Comparison of ENCODE assay signal across 8 cellular contexts in the genomic region with DNA sequence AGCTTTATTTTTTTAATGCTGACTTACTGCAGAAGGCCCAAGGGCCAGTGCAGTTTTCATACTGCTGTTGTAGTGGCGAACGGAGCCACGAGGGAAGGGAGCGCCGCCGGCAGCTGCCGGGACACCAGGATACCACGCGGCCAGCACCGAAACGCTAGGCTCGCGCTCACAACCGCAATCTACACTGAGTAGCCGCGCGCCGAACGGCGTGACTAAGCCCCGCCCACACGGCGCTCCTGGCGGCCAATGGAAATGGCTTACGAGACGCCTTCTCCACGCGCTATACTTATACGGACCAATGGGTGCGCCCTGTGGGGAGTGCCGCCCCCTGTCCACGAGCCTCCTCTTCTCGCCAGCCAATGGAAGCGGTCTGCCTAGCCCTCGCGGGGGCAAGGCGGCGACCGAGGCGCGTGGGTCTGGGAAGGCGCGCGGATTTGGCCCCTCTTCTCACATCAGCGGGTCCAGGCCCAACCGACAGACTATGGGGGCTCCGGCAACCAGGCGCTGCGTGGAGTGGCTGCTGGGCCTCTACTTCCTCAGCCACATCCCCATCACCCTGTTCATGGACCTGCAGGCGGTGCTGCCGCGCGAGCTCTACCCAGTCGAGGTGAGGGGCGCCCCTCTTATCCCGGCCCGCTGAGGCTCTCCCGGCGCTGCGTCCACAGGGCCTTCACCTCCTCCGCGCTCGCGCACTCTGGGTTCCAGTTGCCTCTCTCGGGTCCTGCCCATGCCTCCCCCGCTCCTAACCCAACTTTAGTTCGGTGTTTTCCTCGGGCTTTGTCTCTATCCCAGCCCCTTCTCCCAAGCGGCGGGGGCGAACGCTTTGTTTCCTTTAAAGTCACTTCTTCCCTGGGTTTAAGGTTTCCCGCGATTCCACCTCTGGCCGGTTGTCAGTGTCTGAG. TPM values are rescaled to one million over a fixed set of nuclear protein-coding genes. Genes with fewer than 3 reads are reported as not detected.
A peak's percentile ranks its signal among the peaks of the same experiment; 100 is the strongest.
DNase-seq lines count a peak whose midpoint lies in the region; ATAC-seq, FAIRE-seq and TF ChIP-seq lines count a peak whose summit lies in the region.

A gene (plus strand): TSS at position 442 of the 902 bp plus-strand sequence. CDS start 40 bp downstream, at position 482.

- intact Hi-C loops in Right ventricle myocardium superior (cut with DNase I): no loop called here

- POLR2A ChIA-PET in activated naive CD8-positive, alpha-beta T cell treated with anti-CD3 and anti-CD28 coated beads, Interleukin-2, amount 10 ng/mL, durations not matched to agents 7 days and 5 days (lab: Charles Lee): interaction anchor here (0.7 to 3.6 kb wide), 4 partner anchors 14 to 278 kb away, joined by 3 to 24 read pairs (median 12); a partner anchor contains a TSS

- H2AFZ ChIP-seq in parathyroid adenoma: peak within 1 kb of the TSS; percentile 93

- H3K9ac ChIP-seq in parathyroid adenoma: no peak within 1 kb of the TSS

- peak within 1 kb of the TSS; percentile 60 for H3K4me3 ChIP-seq in parathyroid adenoma (ENCODE audit: low read depth, low read length)
- peak within 1 kb of the TSS; percentile 38 to 77 (median 52) for H3K4me3 ChIP-seq in tibial nerve

- H3K4me3 Mint-ChIP-seq in activated naive CD8-positive, alpha-beta T cell treated with anti-CD3 and anti-CD28 coated beads, Interleukin-2, amount 10 ng/mL, durations not matched to agents 7 days and 5 days: peak within 1 kb of the TSS; percentile 84

- no peaks in the 10 kb centered on the region for H3K27me3 Mint-ChIP-seq in activated naive CD8-positive, alpha-beta T cell treated with anti-CD3 and anti-CD28 coated beads, Interleukin-2, amount 10 ng/mL, durations not matched to agents 7 days and 5 days

- peak; percentile 71; the same call in 1 of the 2 replicates for TF ChIP-seq POLR2A in GM12891 (IDR thresholded peaks at IDR 0.05; ENCODE audit: low read depth, low read length)
- peak in 1 of 2 donors; percentile 68 for TF ChIP-seq POLR2A in tibial nerve (IDR thresholded peaks at IDR 0.05)

- no peaks in the 10 kb centered on the region for H3K36me3 ChIP-seq in parathyroid adenoma (ENCODE audit: control insufficient read depth, insufficient read depth, low read length)
- H3K36me3 ChIP-seq in tibial nerve: no peaks in the 10 kb centered on the region

- H3K4me1 ChIP-seq in parathyroid adenoma (no peaks in the 10 kb centered on the region), tibial nerve (peaks cover 0 to 19% (median 15%) of the 10 kb centered on the region in 4 donors)

- H3K36me3 Mint-ChIP-seq in activated naive CD8-positive, alpha-beta T cell treated with anti-CD3 and anti-CD28 coated beads, Interleukin-2, amount 10 ng/mL, durations not matched to agents 7 days and 5 days: peaks cover 3% of the 10 kb centered on the region

- H3K27me3 ChIP-seq in parathyroid adenoma (ENCODE audit: control insufficient read depth, insufficient read depth, low read length): no peaks in the 10 kb centered on the region
- H3K27me3 ChIP-seq in tibial nerve: no peaks in the 10 kb centered on the region

- H3K27ac ChIP-seq in parathyroid adenoma (no peak within 1 kb of the TSS), tibial nerve (peak within 1 kb of the TSS; percentile 14 to 81 (median 64))

- no peaks in the 10 kb centered on the region for H3K9me3 Mint-ChIP-seq in activated naive CD8-positive, alpha-beta T cell treated with anti-CD3 and anti-CD28 coated beads, Interleukin-2, amount 10 ng/mL, durations not matched to agents 7 days and 5 days

- peak within 1 kb of the TSS; percentile 95 for H3K4me2 ChIP-seq in parathyroid adenoma (ENCODE audit: low read length)

- peak; percentile 31 to 75 for TF ChIP-seq EP300 in tibial nerve (IDR thresholded peaks at IDR 0.05)

- peak within 1 kb of the TSS; percentile 86 for H3K27ac Mint-ChIP-seq in activated naive CD8-positive, alpha-beta T cell treated with anti-CD3 and anti-CD28 coated beads, Interleukin-2, amount 10 ng/mL, durations not matched to agents 7 days and 5 days

- peak; percentile 97 for FAIRE-seq in GM12891 (lab: Jason Lieb, UNC)

- H3K4me1 Mint-ChIP-seq in activated naive CD8-positive, alpha-beta T cell treated with anti-CD3 and anti-CD28 coated beads, Interleukin-2, amount 10 ng/mL, durations not matched to agents 7 days and 5 days: peaks cover 32% of the 10 kb centered on the region

- WGBS in tibial nerve, 2 donors: 0 to 1% methylated on average over 37 to 75 of the region's 75 CpGs

- ATAC-seq in HG02798 (IDR thresholded peaks at IDR 0.05; ENCODE audit: poor library complexity, unreplicated experiment) (peak; percentile 99), Right ventricle myocardium superior (ENCODE audit: poor library complexity) (peak; percentile 100)
- ATAC-seq in activated naive CD8-positive, alpha-beta T cell treated with anti-CD3 and anti-CD28 coated beads, Interleukin-2, amount 10 ng/mL, durations not matched to agents 7 days and 5 days (ENCODE audit: low read depth): peak; percentile 99

- DNase-seq in GM12891 (ENCODE audit: insufficient read length, low spot score) (peak; percentile 93), NCI-H1417 treated with DMSO at 0.1 percent for 48 hours (lab: John Stamatoyannopoulos, UW) (peak; percentile 94), SW 1271 (lab: John Stamatoyannopoulos, UW) (peak; percentile 96 to 98), Right ventricle myocardium superior (peak; percentile 98), tibial nerve (ENCODE audit: low spot score in 2 of 2) (peak; percentile 90 to 93)
- DNase-seq in activated naive CD8-positive, alpha-beta T cell treated with anti-CD3 and anti-CD28 coated beads, Interleukin-2, amount 10 ng/mL, durations not matched to agents 7 days and 5 days: peak; percentile 95

- H3K79me2 ChIP-seq in parathyroid adenoma: no peaks in the 10 kb centered on the region

- no peaks in the 10 kb centered on the region for H3K9me3 ChIP-seq in parathyroid adenoma (ENCODE audit: control insufficient read depth, low read length)
- no peaks in the 10 kb centered on the region for H3K9me3 ChIP-seq in tibial nerve

- peak; percentile 26 for TF ChIP-seq CTCF in parathyroid adenoma (IDR thresholded peaks at IDR 0.05)
- TF ChIP-seq CTCF in tibial nerve (IDR thresholded peaks at IDR 0.05): peak in 4 of 5 experiments; percentile 10 to 51 (median 26)

TF ChIP-seq in GM12891, 5 proteins besides CTCF, POLR2A, EP300 and RAD21:
- TF ChIP-seq SPI1 (IDR thresholded peaks at IDR 0.05; ENCODE audit: low read depth, low read length) (no peak), POU2F2 (IDR thresholded peaks at IDR 0.05; ENCODE audit: low read depth, low read length) (no peak; the same call in 1 of the 2 replicates), POLR2AphosphoS5 (IDR thresholded peaks at IDR 0.05; ENCODE audit: low read depth, low read length) (peak; percentile 62), TAF1 (IDR thresholded peaks at IDR 0.05; ENCODE audit: low read depth, low read length) (peak; percentile 58), PAX5 (IDR thresholded peaks at IDR 0.05; ENCODE audit: insufficient read depth, low read length, severe bottlenecking) (peak; percentile 20)

RNA-seq across cellular contexts. Expression of the gene that starts here (rescaled TPM):
- polyA plus RNA-seq in GM12891 (2012; ENCODE audit: low read depth, missing spikeins): 29.4 TPM
- 10 to 100 TPM; 18.8 to 20.9 TPM for total RNA-seq in activated naive CD8-positive, alpha-beta T cell treated with anti-CD3 and anti-CD28 coated beads, Interleukin-2, amount 10 ng/mL, durations not matched to agents 7 days and 5 days
- total RNA-seq in Right ventricle myocardium superior (2.0 TPM), tibial nerve (10 to 100 TPM in 3 of 4 donors, 1 to 10 TPM in 1; 8.1 to 20.2 (median 16.8) TPM)
